Comparison of ENCODE assay signal across 8 cellular contexts in the genomic region with DNA sequence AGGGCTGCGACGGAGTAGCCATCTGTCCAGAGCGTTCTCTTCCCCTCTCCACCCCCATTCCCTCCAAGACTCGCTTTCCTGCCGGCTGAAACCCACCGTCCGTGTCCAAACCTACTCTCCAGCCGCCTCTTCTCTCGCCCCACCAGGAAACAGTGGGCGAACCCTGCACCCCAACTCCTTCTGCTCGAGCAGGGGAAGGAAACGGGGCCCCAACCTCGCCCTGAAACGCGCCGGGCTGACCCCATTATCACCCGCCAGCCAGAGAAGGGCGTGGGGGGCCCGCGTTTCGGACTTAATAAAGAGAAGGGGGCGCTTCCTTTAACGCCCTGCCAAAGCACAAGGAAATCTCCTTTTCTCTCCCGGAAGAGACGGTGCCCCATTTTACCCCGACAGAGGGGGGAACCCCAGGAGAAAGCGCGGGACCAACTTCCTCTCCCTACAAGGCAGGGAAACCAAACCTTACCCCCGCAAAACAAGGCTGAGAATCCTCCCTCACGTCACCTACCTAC. TPM values are rescaled to one million over a fixed set of nuclear protein-coding genes. Genes with fewer than 3 reads are reported as not detected.
DNase-seq lines count a peak whose midpoint lies in the region; ATAC-seq, FAIRE-seq and TF ChIP-seq lines count a peak whose summit lies in the region.

No MANE protein-coding gene starts in this region.

- no peaks in the 10 kb centered on the region for H3K9me3 ChIP-seq in CD4-positive, CD25-positive, alpha-beta regulatory T cell (ENCODE audit: control insufficient read depth in 2 of 2, low read length in 2 of 2)
- H3K9me3 ChIP-seq in MG63 (no peaks in the 10 kb centered on the region), pancreas (no peaks in the 10 kb centered on the region)

- peaks cover 12% of the 10 kb centered on the region for H3K27me3 Mint-ChIP-seq in CD4-positive, CD25-positive, alpha-beta regulatory T cell

- WGBS in pancreas, 2 donors = 0% methylated on average over 30 of the region's 30 CpGs

- peak; percentile 40 to 68 (median 43) for DNase-seq in CD4-positive, CD25-positive, alpha-beta regulatory T cell
- peak; percentile 17 for DNase-seq in MG63
- peak; percentile 43 for DNase-seq in activated T-cell treated with anti-CD3 and anti-CD28 coated beads for 48 hours (ENCODE audit: low read depth)
- DNase-seq in fibroblast of mammary gland (ENCODE audit: low read depth) = no peak
- peak in 3 of 6 donors; percentile 18 to 69 (median 39) for DNase-seq in pancreas
- no peak for DNase-seq in NCI-H1092 treated with DMSO at 0.1 percent for 48 hours (lab: John Stamatoyannopoulos, UW)
- no peak for DNase-seq in SHP77 (lab: John Stamatoyannopoulos, UW)

- H3K36me3 Mint-ChIP-seq in CD4-positive, CD25-positive, alpha-beta regulatory T cell = peaks cover 19% of the 10 kb centered on the region

- H3K4me1 ChIP-seq in CD4-positive, CD25-positive, alpha-beta regulatory T cell (ENCODE audit: control insufficient read depth, insufficient read depth, low read length, poor library complexity, severe bottlenecking) = peaks cover 56% of the 10 kb centered on the region
- peaks cover 14 to 36% (median 20%) of the 10 kb centered on the region in 3 donors for H3K4me1 ChIP-seq in pancreas

- H3K36me3 ChIP-seq in CD4-positive, CD25-positive, alpha-beta regulatory T cell (ENCODE audit: control insufficient read depth, insufficient read depth, low read length) = peaks cover 5% of the 10 kb centered on the region
- peaks cover 32% of the 10 kb centered on the region for H3K36me3 ChIP-seq in MG63
- no peaks in the 10 kb centered on the region for H3K36me3 ChIP-seq in pancreas

- no peaks in the 10 kb centered on the region for H3K27me3 ChIP-seq in CD4-positive, CD25-positive, alpha-beta regulatory T cell (ENCODE audit: control insufficient read depth, insufficient read depth, low read length)
- H3K27me3 ChIP-seq in MG63 = no peaks in the 10 kb centered on the region
- no peaks in the 10 kb centered on the region for H3K27me3 ChIP-seq in pancreas

- intact Hi-C loops in pancreas (cut with DNase I) = no loop called here

- TF ChIP-seq CTCF in fibroblast of mammary gland (conservative IDR thresholded peaks at IDR 0.05; ENCODE audit: control insufficient read depth, insufficient read depth, low read depth, low read length) (no peak), pancreas (IDR thresholded peaks at IDR 0.05) (no peak)

- FAIRE-seq in pancreas (lab: Jason Lieb, UNC) = no peak

- ATAC-seq in CD4-positive, CD25-positive, alpha-beta regulatory T cell (ENCODE audit: low read depth in 2 of 2) = no peak
- ATAC-seq in pancreas = no peak
- ATAC-seq in GM19397 (IDR thresholded peaks at IDR 0.05; ENCODE audit: unreplicated experiment) = no peak

- H3K27ac ChIP-seq in CD4-positive, CD25-positive, alpha-beta regulatory T cell (ENCODE audit: insufficient read depth, low read length, poor library complexity, severe bottlenecking) = peak overlapping the region; percentile 100
- H3K27ac ChIP-seq in pancreas = peak overlapping the region; percentile 99 to 100 (median 99)

- H3K27ac Mint-ChIP-seq in CD4-positive, CD25-positive, alpha-beta regulatory T cell = peak overlapping the region; percentile 99 to 100 (median 100)

- peak overlapping the region; percentile 99 for H3K4me3 ChIP-seq in CD4-positive, CD25-positive, alpha-beta regulatory T cell (ENCODE audit: low read depth, low read length)
- H3K4me3 ChIP-seq in MG63 (peak overlapping the region; percentile 78), fibroblast of mammary gland (ENCODE audit: control insufficient read depth, low read depth, low read length) (peak overlapping the region; percentile 83), pancreas (peak overlapping the region; percentile 81 to 95 (median 88))

- peaks cover 0 to 3% (median 0%) of the 10 kb centered on the region in 7 donors for H3K9me3 Mint-ChIP-seq in CD4-positive, CD25-positive, alpha-beta regulatory T cell

- peak overlapping the region; percentile 90 to 100 (median 99) for H3K4me3 Mint-ChIP-seq in CD4-positive, CD25-positive, alpha-beta regulatory T cell

- peaks cover 26 to 57% (median 46%) of the 10 kb centered on the region in 4 donors for H3K4me1 Mint-ChIP-seq in CD4-positive, CD25-positive, alpha-beta regulatory T cell

RNA-seq across cellular contexts. Expression of gene ZC3H4, which starts 2.4 kb away (rescaled TPM):
- 84.7 TPM for total RNA-seq in CD4-positive, CD25-positive, alpha-beta regulatory T cell
- under 1 TPM; 0.58 to 0.84 (median 0.69) TPM for polyA plus RNA-seq in CD4-positive, CD25-positive, alpha-beta regulatory T cell
- 8.2 and 25.2 TPM in 2 replicates for total RNA-seq in MG63 (2014; rRNA removed; shearing (Covaris generic); ENCODE audit: low replicate concordance)
- 10 to 100 TPM; 18.2 to 30.4 (median 20.5) TPM for total RNA-seq in pancreas
- polyA plus RNA-seq in pancreas = 10 to 100 TPM in 1 of 2 donors, 1 to 10 TPM in 1; 8.1 to 14.3 TPM

RNA-seq across cellular contexts. Expression of gene SAE1, which starts 19.5 kb away (rescaled TPM):
- 45.5 TPM for total RNA-seq in CD4-positive, CD25-positive, alpha-beta regulatory T cell
- 100 to 1,000 TPM; 106 to 127 (median 115) TPM for polyA plus RNA-seq in CD4-positive, CD25-positive, alpha-beta regulatory T cell
- total RNA-seq in MG63 (2014; rRNA removed; shearing (Covaris generic); ENCODE audit: low replicate concordance) = 389 and 411 TPM in 2 replicates
- total RNA-seq in pancreas = 10 to 100 TPM; 14.8 to 25.8 (median 20.1) TPM
- polyA plus RNA-seq in pancreas = 10 to 100 TPM in 1 of 2 donors, 1 to 10 TPM in 1; 10.0 to 23.0 TPM

Comparison
In these comparisons a context has a peak if more than half of its experiments do, and no peak if none do; other contexts are left out.
1. DNase-seq: peak in CD4-positive, CD25-positive, alpha-beta regulatory T cell (3 of 3), MG63 (single experiment) and activated T-cell treated with anti-CD3 and anti-CD28 coated beads for 48 hours (single experiment); none in fibroblast of mammary gland (single experiment), NCI-H1092 treated with DMSO at 0.1 percent for 48 hours (single experiment) and SHP77 (0 of 2).
2. Peak in every context shown above with its lines, with median percentiles within 50 percentile points of each other: H3K4me3 ChIP-seq.